ENCODE assay signal across 1 cellular context in the genomic region with DNA sequence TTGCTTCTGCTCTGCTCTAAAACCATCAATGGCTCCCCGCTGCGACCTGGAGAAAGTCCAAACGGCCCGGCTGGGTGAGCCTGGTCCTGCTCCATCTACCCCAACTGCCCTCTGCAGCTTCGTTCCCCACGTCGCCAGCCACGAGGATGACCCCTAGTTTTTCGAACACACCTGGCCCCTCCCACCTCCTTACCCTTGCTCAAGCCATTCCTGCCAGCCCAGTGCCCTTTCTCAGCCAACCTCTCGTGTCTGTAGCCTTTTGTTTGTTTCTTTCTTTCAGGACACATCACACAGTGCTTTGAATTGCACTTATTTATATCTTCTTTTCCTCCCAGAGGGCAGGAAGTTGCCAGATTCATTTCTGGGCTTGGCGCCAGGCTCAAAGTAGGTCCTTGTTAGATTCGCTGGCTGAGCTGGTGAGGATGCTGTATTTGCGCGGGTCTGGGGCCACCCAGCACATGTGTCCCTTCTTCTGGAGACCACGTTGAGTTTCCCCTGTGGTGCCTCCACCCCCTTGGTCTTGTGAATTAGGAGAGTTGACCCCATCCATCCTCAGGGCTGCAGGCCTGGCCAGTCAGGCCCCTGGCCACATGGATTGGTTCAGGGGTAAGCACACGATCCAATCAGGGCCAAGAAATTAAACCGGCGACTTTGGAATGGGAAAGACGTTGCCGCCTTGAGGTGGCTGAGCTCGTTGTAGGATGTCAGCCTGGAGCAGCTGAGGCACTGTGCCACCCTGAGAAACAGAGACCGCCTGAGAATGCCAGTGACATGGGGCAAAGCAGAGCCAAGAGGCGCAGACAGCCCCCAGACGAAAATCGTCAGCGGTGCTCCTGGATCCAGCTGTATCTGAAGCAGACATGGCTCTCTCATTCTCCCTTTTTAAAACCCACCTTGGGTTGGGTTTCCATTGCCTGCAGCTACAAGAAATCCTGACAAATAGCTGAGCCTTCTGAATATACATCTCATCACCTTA.
TF ChIP-seq lines count a peak whose summit lies in the region.

No MANE protein-coding gene starts in this region.

TF ChIP-seq in K562, 482 proteins besides CTCF, POLR2A, EP300 and RAD21 (continued from another document):
- TF ChIP-seq RERE (CRISPR knock-in tag; IDR thresholded peaks at IDR 0.05; ENCODE audit: borderline replicate concordance) (0 out of 2 replicates have a peak, but pooled peaks have one; percentile 22), XRCC3 (IDR thresholded peaks at IDR 0.05) (no peak), ETV5 (CRISPR knock-in tag; IDR thresholded peaks at IDR 0.05; ENCODE audit: low read depth) (no peak), SRSF3 (IDR thresholded peaks at IDR 0.05; ENCODE audit: insufficient read depth, low read length) (no peak), NFIC (IDR thresholded peaks at IDR 0.05) (0 out of 2 replicates have a peak, but pooled peaks have one; percentile 30), MED1 (CRISPR knock-in tag; IDR thresholded peaks at IDR 0.05; ENCODE audit: borderline replicate concordance) (no peak), RCOR1 (IDR thresholded peaks at IDR 0.05; ENCODE audit: borderline replicate concordance in 1 of 2, low read depth in 2 of 2, low read length in 2 of 2) (0 out of 4 replicates have a peak, but pooled peaks of 1 of the 2 experiments have one; percentile 13), PHB2 (IDR thresholded peaks at IDR 0.05; ENCODE audit: low read depth) (no peak), ZNF184 (CRISPR knock-in tag; IDR thresholded peaks at IDR 0.05) (no peak), EWSR1 (IDR thresholded peaks at IDR 0.05; ENCODE audit: borderline replicate concordance, low read depth, partially characterized antibody) (no peak), HNRNPLL (IDR thresholded peaks at IDR 0.05; ENCODE audit: low read depth, low read length, poor library complexity, severe bottlenecking) (no peak), NR2C1 (IDR thresholded peaks at IDR 0.05) (no peak), NR2C1 (tag; IDR thresholded peaks at IDR 0.05) (no peak), MCM7 (IDR thresholded peaks at IDR 0.05) (no peak), MEIS2 (IDR thresholded peaks at IDR 0.05; ENCODE audit: partially characterized antibody) (no peak)
